ENCODE assay signal across 7 cellular contexts in genomic region chr19:14186684-14187083, GRCh38. TPM values are rescaled to one million over a fixed set of nuclear protein-coding genes. Genes with fewer than 3 reads are reported as not detected.
A peak's percentile ranks its signal among the peaks of the same experiment; 100 is the strongest.
DNase-seq lines count a peak whose midpoint lies in the region; ATAC-seq and TF ChIP-seq lines count a peak whose summit lies in the region.
"Not testable (repeated sequence)": the region's sequence is repeated elsewhere in the genome, so short reads cannot be mapped to it uniquely, and the experiment has no call there.
"Had no signal": no experiment of that assay in that cellular context is flagged by ENCODE, and none has a peak within 500 bp of the region (broad histone marks: within the 10 kb centered on the region; RNA-seq: fewer than 3 reads in every experiment).

No MANE protein-coding gene starts in this region.

- not testable (repeated sequence) for DNase-seq in WTC11 (ENCODE audit: low spot score); endothelial cell (ENCODE audit: low spot score); mesothelial cell of epicardium (ENCODE audit: low spot score in 2 of 2, unreplicated experiment in 2 of 2); progenitor cell of endocrine pancreas (ENCODE audit: low spot score, unreplicated experiment)

- 0 out of 2 replicates have a peak overlapping the region, but pooled peaks have one; percentile 58 for H3K4me2 ChIP-seq in BLaER1

- not testable (repeated sequence) for H3K4me3 ChIP-seq in BLaER1

- H3K4me3 Mint-ChIP-seq in WTC11; brain; mesothelial cell of epicardium; progenitor cell of endocrine pancreas (ENCODE audit: low read depth): not testable (repeated sequence)
- H3K4me3 Mint-ChIP-seq in endothelial cell (ENCODE audit: unreplicated experiment) = peak overlapping the region; percentile 56

- H3K27me3 Mint-ChIP-seq in WTC11 (ENCODE audit: low read depth); brain; mesothelial cell of epicardium (ENCODE audit: low read depth); progenitor cell of endocrine pancreas: not testable (repeated sequence)
- H3K27me3 Mint-ChIP-seq in endothelial cell (ENCODE audit: unreplicated experiment) = peaks cover 13% of the 10 kb centered on the region

- 0 out of 2 replicates have a peak overlapping the region, but pooled peaks have one; percentile 5 for H3K27ac Mint-ChIP-seq in WTC11
- H3K27ac Mint-ChIP-seq in brain = peak overlapping the region in 3 of 5 experiments; percentile 14 to 37 (median 33)
- H3K27ac Mint-ChIP-seq in endothelial cell (ENCODE audit: unreplicated experiment) = not testable (repeated sequence)
- H3K27ac Mint-ChIP-seq in mesothelial cell of epicardium = peak overlapping the region; percentile 47
- H3K27ac Mint-ChIP-seq in progenitor cell of endocrine pancreas = peak overlapping the region; percentile 81

- POLR2A ChIA-PET in WTC11 (lab: Charles Lee) = not testable (repeated sequence)

- not testable (repeated sequence) for H3K9me3 Mint-ChIP-seq in WTC11; brain; endothelial cell (ENCODE audit: unreplicated experiment); mesothelial cell of epicardium; progenitor cell of endocrine pancreas (ENCODE audit: low read depth)

- H3K4me1 Mint-ChIP-seq in WTC11; endothelial cell (ENCODE audit: unreplicated experiment); mesothelial cell of epicardium: not testable (repeated sequence)
- H3K4me1 Mint-ChIP-seq in brain (peaks cover 35% of the 10 kb centered on the region), progenitor cell of endocrine pancreas (ENCODE audit: low read depth) (peaks cover 14% of the 10 kb centered on the region)

- not testable (repeated sequence) for H3K27ac ChIP-seq in BLaER1

- not testable (repeated sequence) for H3K27me3 ChIP-seq in BLaER1

- not testable (repeated sequence) for ATAC-seq in WTC11

- H4K20me1 ChIP-seq in BLaER1 = peaks cover 46% of the 10 kb centered on the region

- H3K9me3 ChIP-seq in BLaER1 = not testable (repeated sequence)

- not testable (repeated sequence) for H3K36me3 ChIP-seq in BLaER1

- TF ChIP-seq CTCF in WTC11 (IDR thresholded peaks at IDR 0.05); brain (conservative IDR thresholded peaks at IDR 0.05); endothelial cell (IDR thresholded peaks at IDR 0.05; ENCODE audit: unreplicated experiment); mesothelial cell of epicardium (IDR thresholded peaks at IDR 0.05; ENCODE audit: unreplicated experiment); progenitor cell of endocrine pancreas (IDR thresholded peaks at IDR 0.05; ENCODE audit: unreplicated experiment): not testable (repeated sequence)

- H3K36me3 Mint-ChIP-seq in WTC11 (peaks cover 15% of the 10 kb centered on the region), brain (peaks cover 36% of the 10 kb centered on the region), mesothelial cell of epicardium (peaks cover 15% of the 10 kb centered on the region)
- H3K36me3 Mint-ChIP-seq in endothelial cell (ENCODE audit: low read depth, unreplicated experiment); progenitor cell of endocrine pancreas (ENCODE audit: insufficient read depth): not testable (repeated sequence)

- CTCF ChIA-PET in WTC11 (lab: Charles Lee) = interaction anchor here (0.8 to 1.6 kb wide), 5 partner anchors 11 to 294 kb away, joined by 3 read pairs; no protein-coding TSS in a partner anchor

- H3K9ac ChIP-seq in BLaER1 = not testable (repeated sequence)

- peaks cover 67% of the 10 kb centered on the region for H3K4me1 ChIP-seq in BLaER1

RNA-seq across cellular contexts. Expression of gene ADGRL1, which starts 19.3 kb away (rescaled TPM):
- 128 to 140 TPM (median 140 TPM) in 3 replicates for total RNA-seq in WTC11 (2021)
- polyA plus RNA-seq in brain (ENCODE audit: insufficient read depth, low read depth, low replicate concordance) = 78.5 TPM
- total RNA-seq in endothelial cell (ENCODE audit: unreplicated experiment) = 32.9 TPM
- total RNA-seq in mesothelial cell of epicardium = 97.9 to 106 TPM (median 102 TPM) in 3 replicates
- 54.6 and 55.3 TPM in 2 replicates for total RNA-seq in progenitor cell of endocrine pancreas
- polyA plus RNA-seq: CD14-positive monocyte had no signal

RNA-seq across cellular contexts. Expression of gene ASF1B, which starts 50.3 kb away (rescaled TPM):
- total RNA-seq in WTC11 (2021) (37.1 to 40.4 TPM (median 38.4 TPM) in 3 replicates), endothelial cell (ENCODE audit: unreplicated experiment) (7.1 TPM), mesothelial cell of epicardium (6.3 to 8.9 TPM (median 8.4 TPM) in 3 replicates), progenitor cell of endocrine pancreas (18.4 TPM in 2 replicates)
- polyA plus RNA-seq in brain (ENCODE audit: insufficient read depth, low read depth, low replicate concordance) = 127 TPM
